ENCODE assay signal across 8 cellular contexts in genomic region chr6:17281100-17281496, GRCh38. TPM values are rescaled to one million over a fixed set of nuclear protein-coding genes. Genes with fewer than 3 reads are reported as not detected.
DNase-seq lines count a peak whose midpoint lies in the region; ATAC-seq and TF ChIP-seq lines count a peak whose summit lies in the region.

TSS of gene RBM24 (plus strand) at chr6:17281361. CDS start at chr6:17281582, 221 bp downstream.

- ATAC-seq in activated T-cell treated with anti-CD3 and anti-CD28 coated beads, Interleukin-2, amount 50 U/mL, for 72 hours (replicated peaks in 1 of 2): peak; percentile 72
- ATAC-seq in natural killer cell treated with Interleukin-12 subunit alpha and Interleukin-12 subunit beta and Interleukin-15 and Interleukin-18, amount 100 ng/mL, for 72 hours: peak in 1 of 2 donors; percentile 69
- ATAC-seq in HG03159 (IDR thresholded peaks at IDR 0.05; ENCODE audit: unreplicated experiment): no peak
- no peak for ATAC-seq in HG02840 (IDR thresholded peaks at IDR 0.05; ENCODE audit: low FRiP score, unreplicated experiment)

- H3K36me3 Mint-ChIP-seq in activated T-cell treated with anti-CD3 and anti-CD28 coated beads, Interleukin-2, amount 50 U/mL, for 72 hours (ENCODE audit: insufficient read depth in 2 of 2): no peaks in the 10 kb centered on the region
- no peaks in the 10 kb centered on the region for H3K36me3 Mint-ChIP-seq in natural killer cell treated with Interleukin-12 subunit alpha and Interleukin-12 subunit beta and Interleukin-15 and Interleukin-18, amount 100 ng/mL, for 72 hours

- no peaks in the 10 kb centered on the region for H3K36me3 ChIP-seq in tibial nerve

- peaks cover 0 to 17% (median 5%) of the 10 kb centered on the region in 4 donors for H3K4me1 ChIP-seq in tibial nerve

- TF ChIP-seq POLR2A in tibial nerve (IDR thresholded peaks at IDR 0.05): no peak

- H3K4me1 Mint-ChIP-seq in activated T-cell treated with anti-CD3 and anti-CD28 coated beads, Interleukin-2, amount 50 U/mL, for 72 hours (ENCODE audit: low read depth): no peaks in the 10 kb centered on the region
- peaks cover 11 to 12% of the 10 kb centered on the region in 2 donors for H3K4me1 Mint-ChIP-seq in natural killer cell treated with Interleukin-12 subunit alpha and Interleukin-12 subunit beta and Interleukin-15 and Interleukin-18, amount 100 ng/mL, for 72 hours (ENCODE audit: low read depth in 2 of 2)

- H3K27me3 ChIP-seq in tibial nerve: no peaks in the 10 kb centered on the region

- DNase-seq in DMS114 treated with DMSO at 0.1 percent for 48 hours (lab: John Stamatoyannopoulos, UW; ENCODE audit: unreplicated experiment) (peak; percentile 75), NCI-H1694 (lab: John Stamatoyannopoulos, UW) (peak; percentile 31), foreskin fibroblast (peak; percentile 73 to 87), tibial nerve (ENCODE audit: low spot score in 2 of 2) (peak; percentile 21 to 37)
- DNase-seq in activated T-cell treated with anti-CD3 and anti-CD28 coated beads, Interleukin-2, amount 50 U/mL, for 72 hours: peak; percentile 49 to 51
- DNase-seq in natural killer cell treated with Interleukin-12 subunit alpha and Interleukin-12 subunit beta and Interleukin-15 and Interleukin-18, amount 100 ng/mL, for 72 hours (ENCODE audit: low spot score): no peak

- peak; percentile 35 for TF ChIP-seq CTCF in foreskin fibroblast (IDR thresholded peaks at IDR 0.05; ENCODE audit: low read depth, low read length)
- TF ChIP-seq CTCF in tibial nerve (IDR thresholded peaks at IDR 0.05): peak in 3 of 5 experiments; percentile 4 to 38 (median 34)

- peak within 1 kb of the TSS; percentile 81 to 83 for H3K4me3 Mint-ChIP-seq in activated T-cell treated with anti-CD3 and anti-CD28 coated beads, Interleukin-2, amount 50 U/mL, for 72 hours
- H3K4me3 Mint-ChIP-seq in natural killer cell treated with Interleukin-12 subunit alpha and Interleukin-12 subunit beta and Interleukin-15 and Interleukin-18, amount 100 ng/mL, for 72 hours: peak within 1 kb of the TSS; percentile 67

- H3K27me3 Mint-ChIP-seq in activated T-cell treated with anti-CD3 and anti-CD28 coated beads, Interleukin-2, amount 50 U/mL, for 72 hours (ENCODE audit: low read depth): peaks cover 75% of the 10 kb centered on the region
- H3K27me3 Mint-ChIP-seq in natural killer cell treated with Interleukin-12 subunit alpha and Interleukin-12 subunit beta and Interleukin-15 and Interleukin-18, amount 100 ng/mL, for 72 hours: peaks cover 52 to 77% of the 10 kb centered on the region in 2 donors

- H3K9me3 ChIP-seq in tibial nerve: no peaks in the 10 kb centered on the region

- 2% methylated on average over 13 to 29 of the region's 46 CpGs for WGBS in tibial nerve, 2 donors

- TF ChIP-seq EP300 in tibial nerve (IDR thresholded peaks at IDR 0.05): no peak

- H3K4me3 ChIP-seq in foreskin fibroblast (ENCODE audit: low read depth in 1 of 2, low read length in 2 of 2) (peak within 1 kb of the TSS; percentile 75 to 92), tibial nerve (peak within 1 kb of the TSS; percentile 52 to 68 (median 64))

- no peak within 1 kb of the TSS for H3K27ac Mint-ChIP-seq in activated T-cell treated with anti-CD3 and anti-CD28 coated beads, Interleukin-2, amount 50 U/mL, for 72 hours
- no peak within 1 kb of the TSS for H3K27ac Mint-ChIP-seq in natural killer cell treated with Interleukin-12 subunit alpha and Interleukin-12 subunit beta and Interleukin-15 and Interleukin-18, amount 100 ng/mL, for 72 hours

- H3K27ac ChIP-seq in tibial nerve: peak within 1 kb of the TSS; percentile 58 to 86 (median 65)

- no peaks in the 10 kb centered on the region for H3K9me3 Mint-ChIP-seq in activated T-cell treated with anti-CD3 and anti-CD28 coated beads, Interleukin-2, amount 50 U/mL, for 72 hours
- H3K9me3 Mint-ChIP-seq in natural killer cell treated with Interleukin-12 subunit alpha and Interleukin-12 subunit beta and Interleukin-15 and Interleukin-18, amount 100 ng/mL, for 72 hours: no peaks in the 10 kb centered on the region

RNA-seq across cellular contexts. Expression of gene RBM24, which starts in this region (rescaled TPM):
- total RNA-seq in activated T-cell treated with anti-CD3 and anti-CD28 coated beads, Interleukin-2, amount 50 U/mL, for 72 hours: not detected
- total RNA-seq in natural killer cell treated with Interleukin-12 subunit alpha and Interleukin-12 subunit beta and Interleukin-15 and Interleukin-18, amount 100 ng/mL, for 72 hours: not detected
- total RNA-seq in tibial nerve: 1 to 10 TPM; 2.0 to 9.8 (median 3.8) TPM

Comparison
In these comparisons a context has a peak if more than half of its experiments do, and no peak if none do; other contexts are left out.
1. Peak in DNase-seq and ATAC-seq in activated T-cell treated with anti-CD3 and anti-CD28 coated beads, Interleukin-2, amount 50 U/mL, for 72 hours; RNA of the gene not detected or under 1 TPM.